In genomic region chr2:174972924-174973323, GRCh38 we compare ENCODE assay signal across 16 cellular contexts. TPM values are rescaled to one million over a fixed set of nuclear protein-coding genes. Genes with fewer than 3 reads are reported as not detected.
A peak's percentile ranks its signal among the peaks of the same experiment; 100 is the strongest.
DNase-seq lines count a peak whose midpoint lies in the region; ATAC-seq, FAIRE-seq and TF ChIP-seq lines count a peak whose summit lies in the region.
"Had no signal": no experiment of that assay in that cellular context is flagged by ENCODE, and none has a peak within 500 bp of the region (broad histone marks: within the 10 kb centered on the region; RNA-seq: fewer than 3 reads in every experiment).

No MANE protein-coding gene starts in this region.

- no peak for TF ChIP-seq EP300 in A549 (IDR thresholded peaks at IDR 0.05)

- H3K4me1 ChIP-seq in A549 = peaks cover 65% of the 10 kb centered on the region

- peak overlapping the region; percentile 66 for H3K4me3 Mint-ChIP-seq in HFFc6
- no peak overlapping the region for H3K4me3 Mint-ChIP-seq in activated CD4-positive, alpha-beta memory T cell treated with anti-CD3 and anti-CD28 coated beads, Interleukin-2, amount 10 ng/mL, durations not matched to agents 7 days and 5 days
- H3K4me3 Mint-ChIP-seq: T-helper 2 cell treated with Interferon-gamma antibody and Interleukin-4, amounts not matched to agents 5 μg/mL and 100 μg/mL, for 36 hours; type B pancreatic cell had no signal

- no peaks in the 10 kb centered on the region for H3K27me3 Mint-ChIP-seq in HFFc6 (ENCODE audit: insufficient read depth)
- peaks cover 7% of the 10 kb centered on the region for H3K27me3 Mint-ChIP-seq in activated CD4-positive, alpha-beta memory T cell treated with anti-CD3 and anti-CD28 coated beads, Interleukin-2, amount 10 ng/mL, durations not matched to agents 7 days and 5 days
- H3K27me3 Mint-ChIP-seq: type B pancreatic cell had no signal

- CTCF ChIA-PET in A549 (lab: Yijun Ruan, JAX) = interaction anchor here (1.2 to 3.6 kb wide), 4 partner anchors 8 to 276 kb away, joined by 3 to 33 read pairs (median 16); no protein-coding TSS in a partner anchor
- CTCF ChIA-PET in activated CD4-positive, alpha-beta memory T cell treated with anti-CD3 and anti-CD28 coated beads, Interleukin-2, amount 10 ng/mL, durations not matched to agents 7 days and 5 days (lab: Charles Lee) = no interaction called here

- ATAC-seq in A549 (peak; percentile 70 to 81), HG03045 (IDR thresholded peaks at IDR 0.05; ENCODE audit: unreplicated experiment) (no peak)

- peak overlapping the region; percentile 74 for H3K4me2 ChIP-seq in A549

- H3K27ac Mint-ChIP-seq in HFFc6 = peak overlapping the region; percentile 81
- H3K27ac Mint-ChIP-seq in activated CD4-positive, alpha-beta memory T cell treated with anti-CD3 and anti-CD28 coated beads, Interleukin-2, amount 10 ng/mL, durations not matched to agents 7 days and 5 days = no peak overlapping the region
- H3K27ac Mint-ChIP-seq: T-helper 2 cell treated with Interferon-gamma antibody and Interleukin-4, amounts not matched to agents 5 μg/mL and 100 μg/mL, for 36 hours; type B pancreatic cell had no signal

- FAIRE-seq in A549 (lab: Jason Lieb, UNC) (no peak), frontal cortex (lab: Jason Lieb, UNC) (no peak)
- FAIRE-seq: A204.1, GM12892, GM19239 had no signal

- H3K4me1 Mint-ChIP-seq in HFFc6 (ENCODE audit: low read depth) = peaks cover 71% of the 10 kb centered on the region
- H3K4me1 Mint-ChIP-seq in activated CD4-positive, alpha-beta memory T cell treated with anti-CD3 and anti-CD28 coated beads, Interleukin-2, amount 10 ng/mL, durations not matched to agents 7 days and 5 days = no peaks in the 10 kb centered on the region

- no peak for TF ChIP-seq POLR2A in A549 (IDR thresholded peaks at IDR 0.05; ENCODE audit: low read length)

- DNase-seq in A549 (ENCODE audit: low read depth in 1 of 2, low spot score in 1 of 2) (peak; percentile 16 to 45), HFFc6 (peak; percentile 85), amniotic stem cell (lab: John Stamatoyannopoulos, UW) (peak; percentile 16), foreskin melanocyte (peak; percentile 77), NCI-H2196 (lab: John Stamatoyannopoulos, UW; ENCODE audit: unreplicated experiment) (no peak), frontal cortex (ENCODE audit: low spot score in 2 of 2) (no peak)
- no peak for DNase-seq in activated CD4-positive, alpha-beta memory T cell treated with anti-CD3 and anti-CD28 coated beads, Interleukin-2, amount 10 ng/mL, durations not matched to agents 7 days and 5 days
- DNase-seq: DMS53; stimulated activated CD4-positive, alpha-beta T cell treated with anti-CD3 and anti-CD28 coated beads, Interleukin-1b, Interleukin-23, amount 100 ng/mL, for 48 hours had no signal

- TF ChIP-seq CTCF in A549 (IDR thresholded peaks at IDR 0.05) (no peak), HFFc6 (IDR thresholded peaks at IDR 0.05) (no peak)

- peak overlapping the region; percentile 71 to 87 for H3K27ac ChIP-seq in A549
- H3K27ac ChIP-seq: cardiac muscle cell had no signal

- POLR2A ChIA-PET in A549 (lab: Yijun Ruan, JAX) = interaction anchor here (1.4 kb wide), 2 partner anchors 137 to 201 kb away, joined by 3 to 6 read pairs; no protein-coding TSS in a partner anchor
- POLR2A ChIA-PET in activated CD4-positive, alpha-beta memory T cell treated with anti-CD3 and anti-CD28 coated beads, Interleukin-2, amount 10 ng/mL, durations not matched to agents 7 days and 5 days (lab: Charles Lee) = no interaction called here

- TF ChIP-seq RAD21 in A549 (conservative IDR thresholded peaks at IDR 0.05 in 1 of 2, IDR thresholded peaks at IDR 0.05 in 1 of 2) = no peak

- H3K36me3 Mint-ChIP-seq in HFFc6 (ENCODE audit: low read depth) = peaks cover 3% of the 10 kb centered on the region; the same call in 1 of the 2 replicates
- no peaks in the 10 kb centered on the region for H3K36me3 Mint-ChIP-seq in activated CD4-positive, alpha-beta memory T cell treated with anti-CD3 and anti-CD28 coated beads, Interleukin-2, amount 10 ng/mL, durations not matched to agents 7 days and 5 days (ENCODE audit: low read depth)
- H3K36me3 Mint-ChIP-seq: type B pancreatic cell had no signal

- no peaks in the 10 kb centered on the region; the same call in 1 of the 2 replicates for H3K9me3 Mint-ChIP-seq in HFFc6
- H3K9me3 Mint-ChIP-seq in activated CD4-positive, alpha-beta memory T cell treated with anti-CD3 and anti-CD28 coated beads, Interleukin-2, amount 10 ng/mL, durations not matched to agents 7 days and 5 days = no peaks in the 10 kb centered on the region
- H3K9me3 Mint-ChIP-seq: T-helper 2 cell treated with Interferon-gamma antibody and Interleukin-4, amounts not matched to agents 5 μg/mL and 100 μg/mL, for 36 hours had no signal

- no peaks in the 10 kb centered on the region for H3K9me3 ChIP-seq in A549

- 0 out of 3 replicates have a peak overlapping the region, but pooled peaks have one; percentile 5 for H3K4me3 ChIP-seq in A549
- H3K4me3 ChIP-seq: cardiac muscle cell had no signal

TF ChIP-seq in A549, 52 proteins besides CTCF, POLR2A, EP300 and RAD21:
- TF ChIP-seq CEBPB (IDR thresholded peaks at IDR 0.05) (peak in 1 of 2 experiments; percentile 34; a peak in 1 of 4 replicates), RNF2 (IDR thresholded peaks at IDR 0.05; ENCODE audit: borderline replicate concordance, low read depth) (no peak), ELK1 (IDR thresholded peaks at IDR 0.05; ENCODE audit: low read depth, low read length) (no peak), FOSL2 (IDR thresholded peaks at IDR 0.05) (no peak), FOSL2 (CRISPR knock-in tag; IDR thresholded peaks at IDR 0.05) (peak; percentile 59), REST (IDR thresholded peaks at IDR 0.05) (no peak), GATA3 (IDR thresholded peaks at IDR 0.05; ENCODE audit: borderline replicate concordance) (no peak), EHF (CRISPR knock-in tag; IDR thresholded peaks at IDR 0.05) (no peak), KDM5A (IDR thresholded peaks at IDR 0.05) (no peak), MAX (IDR thresholded peaks at IDR 0.05) (0 out of 2 replicates have a peak, but pooled peaks have one; percentile 5)

RNA-seq across cellular contexts. Expression of gene CHN1, which starts 32.3 kb away (rescaled TPM):
- polyA plus RNA-seq in A549 (2011; rRNA removed) (46.6 and 49.4 TPM in 2 replicates), A549 (2017; fragmentation: RNase III; extraction: RNeasy Plus Mini Kit Qiagen cat#74134 plus additional on column Dnase treatment) (19.3 to 21.3 TPM (median 20.9 TPM) in 3 replicates)
- polyA plus RNA-seq in A549 (2012; cell fraction: cytosol; rRNA removed) = 17.0 and 19.1 TPM in 2 replicates
- polyA plus RNA-seq in A549 (2012; cell fraction: nucleus; rRNA removed) = 7.8 and 10.7 TPM in 2 replicates
- 16.3 and 22.0 TPM in 2 replicates for polyA minus RNA-seq in A549 (2011; rRNA and poly(A)+ RNA removed)
- 100 to 1,000 TPM in 1 of 6 experiments, 10 to 100 TPM in 5; 85.5 to 104 (median 97.2) TPM for total RNA-seq in HFFc6 (2021; fragmentation: NEBNext Ultra II Directional; extraction: Animal tissue kit (Norgen Biotek cat#: 25700))
- total RNA-seq in activated CD4-positive, alpha-beta memory T cell treated with anti-CD3 and anti-CD28 coated beads, Interleukin-2, amount 10 ng/mL, durations not matched to agents 7 days and 5 days = 1 to 10 TPM in 1 of 2 experiments, under 1 TPM in 1; 0.68 to 1.5 TPM
- total RNA-seq in frontal cortex = 57.1 TPM

Comparison
In these comparisons a context has a peak if more than half of its experiments do, and no peak if none do; other contexts are left out.
1. DNase-seq: peak in A549 (2 of 2), HFFc6 (single experiment), amniotic stem cell (single experiment) and foreskin melanocyte (single experiment); none in NCI-H2196 (single experiment), activated CD4-positive, alpha-beta memory T cell treated with anti-CD3 and anti-CD28 coated beads, Interleukin-2, amount 10 ng/mL, durations not matched to agents 7 days and 5 days (single experiment) and frontal cortex (0 of 2).
2. RNA of gene CHN1, which starts 32.3 kb away (total RNA-seq): 85.5 to 104 TPM in HFFc6 and 57.1 TPM in frontal cortex (single experiment); 0.68 to 1.5 TPM in activated CD4-positive, alpha-beta memory T cell treated with anti-CD3 and anti-CD28 coated beads, Interleukin-2, amount 10 ng/mL, durations not matched to agents 7 days and 5 days; every median in the first group is over 10 times any median in the second.